In the genomic region with DNA sequence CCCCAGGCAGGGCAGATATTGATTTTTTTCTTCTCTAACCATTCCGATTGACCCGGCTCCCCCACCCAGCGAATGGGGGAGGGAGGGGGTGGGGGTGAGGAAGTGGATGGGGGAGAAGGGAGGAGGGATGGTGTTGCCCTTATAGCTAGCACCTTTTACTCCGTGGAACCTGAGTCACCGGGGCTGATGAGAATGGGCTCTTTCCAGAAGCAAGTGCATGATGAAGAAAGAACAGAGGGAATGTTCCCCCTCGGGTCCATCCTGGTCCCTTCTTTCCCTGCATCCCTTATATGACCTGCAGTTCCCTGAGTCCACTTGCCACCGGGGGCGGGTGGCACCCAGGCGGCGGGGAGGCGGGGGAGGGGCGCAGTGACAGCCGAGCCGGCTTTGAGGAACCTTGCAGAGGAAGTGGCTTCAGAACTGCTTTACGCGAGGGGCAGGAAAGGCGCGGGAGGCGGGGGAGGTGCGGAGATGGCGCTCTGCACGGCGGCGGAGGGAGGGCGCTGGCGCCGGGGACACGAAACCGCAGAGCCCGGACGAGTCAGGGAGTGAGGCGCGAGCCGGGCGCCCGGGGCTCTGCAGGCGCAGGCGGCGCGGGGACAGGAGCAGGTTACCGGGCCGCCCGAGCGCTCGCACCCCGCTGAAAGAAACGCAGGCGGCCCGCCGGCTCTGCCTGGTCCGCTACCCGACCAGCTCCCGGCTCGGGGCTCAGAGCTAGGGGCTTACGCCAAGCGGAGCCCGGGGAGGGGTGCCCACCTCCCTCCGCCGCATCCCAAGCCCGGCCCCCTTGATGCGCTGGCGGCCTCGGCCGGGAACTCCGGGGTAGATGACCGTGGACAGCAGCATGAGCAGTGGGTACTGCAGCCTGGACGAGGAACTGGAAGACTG, we compare ENCODE assay signal across 8 cellular contexts. TPM values are rescaled to one million over a fixed set of nuclear protein-coding genes. Genes with fewer than 3 reads are reported as not detected.
DNase-seq lines count a peak whose midpoint lies in the region; ATAC-seq, FAIRE-seq and TF ChIP-seq lines count a peak whose summit lies in the region.

No MANE protein-coding gene starts in this region.

- H3K27ac Mint-ChIP-seq in activated B cell treated with CpG ODN at 0.5 μM for 24 hours: peak overlapping the region; percentile 96

- H3K36me3 Mint-ChIP-seq in activated B cell treated with CpG ODN at 0.5 μM for 24 hours (ENCODE audit: low read depth): peaks cover 37% of the 10 kb centered on the region

- POLR2A ChIA-PET in activated B cell treated with CpG ODN at 0.5 μM for 24 hours (lab: Charles Lee): interaction anchor here (0.5 to 12.6 kb wide), 10 partner anchors 10 to 81 kb away, joined by 3 to 343 read pairs (median 6); no protein-coding TSS in a partner anchor

- H3K27me3 ChIP-seq in bronchial epithelial cell (ENCODE audit: control insufficient read depth, insufficient read depth, low read length): no peaks in the 10 kb centered on the region

- TF ChIP-seq CTCF in activated B cell treated with CpG ODN at 0.5 μM for 24 hours (IDR thresholded peaks at IDR 0.05) (no peak), bronchial epithelial cell (IDR thresholded peaks at IDR 0.05; ENCODE audit: insufficient read depth, low read length, severe bottlenecking) (no peak)

- CTCF ChIA-PET in activated B cell treated with CpG ODN at 0.5 μM for 24 hours (lab: Charles Lee): interaction anchor here (1.2 to 11.6 kb wide), 7 partner anchors 11 to 78 kb away, joined by 3 to 132 read pairs (median 5); no protein-coding TSS in a partner anchor

- intact Hi-C loops in activated B cell treated with CpG ODN at 0.5 μM for 24 hours (cut with micrococcal nuclease): loop anchor here (1.0 kb wide), 1 partner anchor 12 kb away; no protein-coding TSS in a partner anchor

- peak overlapping the region; percentile 96 for H3K4me3 Mint-ChIP-seq in activated B cell treated with CpG ODN at 0.5 μM for 24 hours

- H3K4me1 Mint-ChIP-seq in activated B cell treated with CpG ODN at 0.5 μM for 24 hours: peaks cover 71% of the 10 kb centered on the region

- TF ChIP-seq POLR2A in GM12891 (IDR thresholded peaks at IDR 0.05; ENCODE audit: low read depth, low read length): peak; percentile 36; the same call in 1 of the 2 replicates

- H3K9me3 Mint-ChIP-seq in activated B cell treated with CpG ODN at 0.5 μM for 24 hours: no peaks in the 10 kb centered on the region

- H3K36me3 ChIP-seq in bronchial epithelial cell (ENCODE audit: control insufficient read depth, insufficient read depth, low read length): no peaks in the 10 kb centered on the region

- ATAC-seq in HG02763 (IDR thresholded peaks at IDR 0.05; ENCODE audit: unreplicated experiment) (peak; percentile 47), activated B cell treated with CpG ODN at 0.5 μM for 24 hours (ENCODE audit: low read depth) (peak; percentile 78)

- FAIRE-seq in GM12891 (lab: Jason Lieb, UNC) (peak; percentile 90), bronchial epithelial cell (lab: Jason Lieb, UNC) (no peak)

- DNase-seq in GM12891 (ENCODE audit: insufficient read length, low spot score) (peak; percentile 60), NCI-H2171 (lab: John Stamatoyannopoulos, UW) (peak; percentile 59), activated B cell treated with CpG ODN at 0.5 μM for 24 hours (peak; percentile 83), bronchial epithelial cell (ENCODE audit: low read depth) (no peak), kidney tubule cell (ENCODE audit: low spot score) (peak; percentile 58), GM19240 (ENCODE audit: insufficient read length, low spot score) (no peak)
- DNase-seq in stimulated activated CD4-positive, alpha-beta T cell treated with anti-CD3 and anti-CD28 coated beads, Interleukin-1b, Interleukin-23, amount 100 ng/mL, for 1 hour (ENCODE audit: low read depth in 2 of 2): peak; percentile 69 to 74

- peak overlapping the region; percentile 35 for H3K4me3 ChIP-seq in bronchial epithelial cell (ENCODE audit: low read depth, low read length)

- no peaks in the 10 kb centered on the region for H3K27me3 Mint-ChIP-seq in activated B cell treated with CpG ODN at 0.5 μM for 24 hours

TF ChIP-seq in GM12891, 5 proteins besides CTCF, POLR2A, EP300 and RAD21:
- TF ChIP-seq SPI1 (IDR thresholded peaks at IDR 0.05; ENCODE audit: low read depth, low read length) (peak; percentile 84), TAF1 (IDR thresholded peaks at IDR 0.05; ENCODE audit: low read depth, low read length) (peak; percentile 75), PAX5 (IDR thresholded peaks at IDR 0.05; ENCODE audit: insufficient read depth, low read length, severe bottlenecking) (no peak), POLR2AphosphoS5 (IDR thresholded peaks at IDR 0.05; ENCODE audit: low read depth, low read length) (peak; percentile 55)

RNA-seq across cellular contexts. Expression of gene RASSF5, which starts 49.7 kb away (rescaled TPM):
- polyA plus RNA-seq in GM12891 (2012; ENCODE audit: low read depth, missing spikeins): 51.8 TPM
- total RNA-seq in activated B cell treated with CpG ODN at 0.5 μM for 24 hours (114 and 116 TPM in 2 replicates), bronchial epithelial cell (3.4 and 4.6 TPM in 2 replicates)

RNA-seq across cellular contexts. Expression of gene EIF2D, which starts 55.3 kb away (rescaled TPM):
- 84.7 TPM for polyA plus RNA-seq in GM12891 (2012; ENCODE audit: low read depth, missing spikeins)
- total RNA-seq in activated B cell treated with CpG ODN at 0.5 μM for 24 hours (61.2 and 65.4 TPM in 2 replicates), bronchial epithelial cell (52.0 and 56.1 TPM in 2 replicates)

Comparison
In these comparisons a context has a peak if more than half of its experiments do, and no peak if none do; other contexts are left out.
1. DNase-seq: peak in GM12891 (single experiment), NCI-H2171 (single experiment), activated B cell treated with CpG ODN at 0.5 μM for 24 hours (single experiment), kidney tubule cell (single experiment) and stimulated activated CD4-positive, alpha-beta T cell treated with anti-CD3 and anti-CD28 coated beads, Interleukin-1b, Interleukin-23, amount 100 ng/mL, for 1 hour (2 of 2); none in bronchial epithelial cell (single experiment) and GM19240 (single experiment).
2. RNA of gene RASSF5, which starts 49.7 kb away (total RNA-seq): 114 to 116 TPM in activated B cell treated with CpG ODN at 0.5 μM for 24 hours; 3.4 to 4.6 TPM in bronchial epithelial cell; every median in the first group is over 10 times any median in the second.